In the genomic region with DNA sequence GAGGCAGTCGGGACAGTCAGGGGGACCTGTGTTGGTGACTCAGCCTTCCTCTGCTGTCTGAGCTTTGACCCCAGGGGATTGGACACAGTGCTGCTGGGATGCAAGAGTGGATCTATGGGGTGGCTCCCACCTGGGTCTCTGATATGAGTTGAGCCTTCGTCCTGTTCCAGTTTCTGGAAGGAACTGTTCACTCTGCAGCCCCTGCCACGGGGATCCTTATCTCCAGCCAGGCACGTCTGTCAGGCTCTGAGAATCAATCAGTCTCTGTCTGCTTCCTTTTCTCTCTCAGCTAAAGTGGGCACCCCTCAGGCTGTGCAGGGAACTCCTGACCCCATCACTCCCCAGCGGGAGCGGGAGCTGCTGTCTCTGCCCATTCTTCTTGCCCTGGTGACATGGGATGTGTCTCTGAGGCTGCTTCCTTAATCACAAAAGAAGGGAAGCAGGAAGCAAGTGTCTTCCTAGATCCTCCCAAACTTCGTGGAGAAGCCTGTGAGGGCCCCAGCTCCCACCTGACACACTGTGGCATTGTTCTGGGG, we compare ENCODE assay signal across 14 cellular contexts. TPM values are rescaled to one million over a fixed set of nuclear protein-coding genes. Genes with fewer than 3 reads are reported as not detected.
DNase-seq lines count a peak whose midpoint lies in the region; ATAC-seq, FAIRE-seq and TF ChIP-seq lines count a peak whose summit lies in the region.
"Had no signal": no experiment of that assay in that cellular context is flagged by ENCODE, and none has a peak within 500 bp of the region (broad histone marks: within the 10 kb centered on the region; RNA-seq: fewer than 3 reads in every experiment).

No MANE protein-coding gene starts in this region.

- H3K4me3 ChIP-seq in GM23338 (no peak overlapping the region), HepG2 (replicated peaks in 1 of 3; ENCODE audit: insufficient read depth in 1 of 3, low read depth in 2 of 3, low read length in 3 of 3) (no peak overlapping the region), skin epidermis (no peak overlapping the region)
- H3K4me3 ChIP-seq: BLaER1 treated with 17β-estradiol and CSF1 and Interleukin-3, amounts not matched to agents 10 nM and 100 nM had no signal

- H3K4me2 ChIP-seq in GM23338 = no peak overlapping the region
- H3K4me2 ChIP-seq in HepG2 (ENCODE audit: low read depth, low read length) = no peak overlapping the region
- H3K4me2 ChIP-seq: BLaER1 treated with 17β-estradiol and CSF1 and Interleukin-3, amounts not matched to agents 10 nM and 100 nM had no signal

- TF ChIP-seq CTCF in GM23338 (conservative IDR thresholded peaks at IDR 0.05; ENCODE audit: low read depth in 2 of 2) (no peak), chondrocyte (IDR thresholded peaks at IDR 0.05) (no peak), HepG2 (CRISPR knock-in tag; IDR thresholded peaks at IDR 0.05) (no peak), CD14-positive monocyte (IDR thresholded peaks at IDR 0.05) (no peak)

- CTCF ChIA-PET in HepG2 (lab: Yijun Ruan, JAX; ENCODE audit: low intra/inter-chr PET ratio, low total read pairs) = no interaction called here

- no peaks in the 10 kb centered on the region for H3F3A ChIP-seq in GM23338 (replicated peaks; ENCODE audit: low read depth)

- H3K79me2 ChIP-seq in GM23338 (replicated peaks; ENCODE audit: insufficient read depth) (no peaks in the 10 kb centered on the region), HepG2 (ENCODE audit: insufficient read depth, low read length) (no peaks in the 10 kb centered on the region)

- no peaks in the 10 kb centered on the region for H3K27me3 ChIP-seq in GM23338 (ENCODE audit: insufficient read depth)
- no peaks in the 10 kb centered on the region for H3K27me3 ChIP-seq in HepG2 (ENCODE audit: control insufficient read depth in 1 of 2, insufficient read depth in 2 of 2, low read length in 2 of 2)
- H3K27me3 ChIP-seq: BLaER1 treated with 17β-estradiol and CSF1 and Interleukin-3, amounts not matched to agents 10 nM and 100 nM had no signal

- in situ Hi-C loops in HepG2 (cut with HindIII; ENCODE audit: extremely low pct_ligation_motif_present, low pct_unique_long_range_greater_than_20kb) = no loop called here

- H3K4me1 Mint-ChIP-seq in GM23338 (peaks cover 36% of the 10 kb centered on the region), chondrocyte (ENCODE audit: low read depth) (peaks cover 46% of the 10 kb centered on the region), CD14-positive monocyte (no peaks in the 10 kb centered on the region)
- H3K4me1 Mint-ChIP-seq: stimulated activated naive B cell treated with anti-CD40 and anti-IgM and Interleukin-4, amounts not matched to agents 10 μg/mL and 1 μg/mL and 100 μg/mL, for 72 hours had no signal

- TF ChIP-seq EP300 in HepG2 (IDR thresholded peaks at IDR 0.05; ENCODE audit: low read depth in 2 of 2, low read length in 2 of 2) = no peak
- TF ChIP-seq EP300 in HepG2 (CRISPR knock-in tag; IDR thresholded peaks at IDR 0.05; ENCODE audit: borderline replicate concordance) = no peak

- 10% methylated on average over 7 of the region's 7 CpGs for WGBS in HepG2 (ENCODE audit: low lambda C conversion rate)

- H3K9me3 Mint-ChIP-seq in GM23338 (no peaks in the 10 kb centered on the region), chondrocyte (ENCODE audit: low read depth) (no peaks in the 10 kb centered on the region), CD14-positive monocyte (peaks cover 0 to 8% (median 4%) of the 10 kb centered on the region in 7 donors)

- ATAC-seq in GM23338 = peak; percentile 47
- peak; percentile 70; the same call in 2 of the 3 replicates for ATAC-seq in HepG2
- ATAC-seq in HG02678 (IDR thresholded peaks at IDR 0.05; ENCODE audit: unreplicated experiment) = no peak
- ATAC-seq in HG03521 (IDR thresholded peaks at IDR 0.05; ENCODE audit: unreplicated experiment) = no peak

- intact Hi-C loops in HepG2 (cut with micrococcal nuclease; ENCODE audit: unreplicated experiment) (no loop called here), CD14-positive monocyte (cut with micrococcal nuclease) (no loop called here)

- H3K9ac ChIP-seq in HepG2 (ENCODE audit: insufficient read depth, low read depth, low read length) = no peak overlapping the region
- H3K9ac ChIP-seq: BLaER1 treated with 17β-estradiol and CSF1 and Interleukin-3, amounts not matched to agents 10 nM and 100 nM had no signal

- no peak for TF ChIP-seq RAD21 in HepG2 (CRISPR knock-in tag; IDR thresholded peaks at IDR 0.05)

- H3K27ac Mint-ChIP-seq in GM23338 (0 out of 2 replicates have a peak overlapping the region, but pooled peaks have one; percentile 16), chondrocyte (ENCODE audit: unreplicated experiment) (peak overlapping the region; percentile 73), CD14-positive monocyte (no peak overlapping the region)
- H3K27ac Mint-ChIP-seq: stimulated activated naive B cell treated with anti-CD40 and anti-IgM and Interleukin-4, amounts not matched to agents 10 μg/mL and 1 μg/mL and 100 μg/mL, for 72 hours had no signal

- H2AFZ ChIP-seq in GM23338 (no peak overlapping the region), HepG2 (ENCODE audit: low read length) (no peak overlapping the region)

- H3K9me3 ChIP-seq in HepG2 (ENCODE audit: low read length) = no peaks in the 10 kb centered on the region
- H3K9me3 ChIP-seq: BLaER1 treated with 17β-estradiol and CSF1 and Interleukin-3, amounts not matched to agents 10 nM and 100 nM had no signal

- TF ChIP-seq POLR2A in HepG2 (IDR thresholded peaks at IDR 0.05; ENCODE audit: insufficient read depth in 1 of 2, low read depth in 2 of 2, low read length in 2 of 2) = no peak

- no peaks in the 10 kb centered on the region for H3K9me2 ChIP-seq in GM23338 (ENCODE audit: insufficient read depth)

- peaks cover 4% of the 10 kb centered on the region for H3K27me3 Mint-ChIP-seq in GM23338 (ENCODE audit: insufficient read depth, low read depth, poor library complexity)
- H3K27me3 Mint-ChIP-seq in chondrocyte (ENCODE audit: low read depth) = no peaks in the 10 kb centered on the region
- H3K27me3 Mint-ChIP-seq in CD14-positive monocyte (ENCODE audit: low read depth in 3 of 3) = peaks cover 0 to 2% (median 2%) of the 10 kb centered on the region in 3 donors
- H3K27me3 Mint-ChIP-seq: stimulated activated naive B cell treated with anti-CD40 and anti-IgM and Interleukin-4, amounts not matched to agents 10 μg/mL and 1 μg/mL and 100 μg/mL, for 72 hours had no signal

- H3K27ac ChIP-seq in GM23338 (ENCODE audit: low read depth) (no peak overlapping the region), HepG2 (ENCODE audit: extremely low read length, insufficient read depth, low read length) (no peak overlapping the region), skin epidermis (peak overlapping the region in 18 of 21 experiments; percentile 15 to 85 (median 62))
- H3K27ac ChIP-seq: BLaER1 treated with 17β-estradiol and CSF1 and Interleukin-3, amounts not matched to agents 10 nM and 100 nM had no signal

- H3K4me3 Mint-ChIP-seq in GM23338 (no peak overlapping the region), chondrocyte (ENCODE audit: unreplicated experiment) (no peak overlapping the region), CD14-positive monocyte (no peak overlapping the region)
- H3K4me3 Mint-ChIP-seq: stimulated activated naive B cell treated with anti-CD40 and anti-IgM and Interleukin-4, amounts not matched to agents 10 μg/mL and 1 μg/mL and 100 μg/mL, for 72 hours had no signal

- H3K36me3 ChIP-seq in GM23338 (ENCODE audit: insufficient read depth) (no peaks in the 10 kb centered on the region), HepG2 (replicated peaks in 1 of 2; ENCODE audit: control insufficient read depth in 1 of 2, insufficient read depth in 2 of 2, low read length in 2 of 2) (no peaks in the 10 kb centered on the region)
- H3K36me3 ChIP-seq: BLaER1 treated with 17β-estradiol and CSF1 and Interleukin-3, amounts not matched to agents 10 nM and 100 nM had no signal

- H3K4me1 ChIP-seq in GM23338 (ENCODE audit: insufficient read depth) = peaks cover 28% of the 10 kb centered on the region
- no peaks in the 10 kb centered on the region for H3K4me1 ChIP-seq in HepG2 (ENCODE audit: insufficient read depth, low read length)
- H3K4me1 ChIP-seq: BLaER1 treated with 17β-estradiol and CSF1 and Interleukin-3, amounts not matched to agents 10 nM and 100 nM had no signal

- H4K20me1 ChIP-seq in GM23338 (replicated peaks; ENCODE audit: insufficient read depth) (no peaks in the 10 kb centered on the region), HepG2 (ENCODE audit: insufficient read depth, low read length) (no peaks in the 10 kb centered on the region)
- H4K20me1 ChIP-seq: BLaER1 treated with 17β-estradiol and CSF1 and Interleukin-3, amounts not matched to agents 10 nM and 100 nM had no signal

- DNase-seq in GM23338 (ENCODE audit: low spot score) = no peak
- DNase-seq in chondrocyte (ENCODE audit: low spot score) = no peak
- DNase-seq in HepG2 (ENCODE audit: low spot score) = no peak
- no peak for DNase-seq in CD14-positive monocyte (ENCODE audit: low spot score)
- DNase-seq in Kasumi-1 (lab: John Stamatoyannopoulos, UW) = no peak
- DNase-seq: activated CD4-positive, CD25-positive, alpha-beta regulatory T cell treated with anti-CD3 and anti-CD28 coated beads, Interleukin-2, amount 50 U/mL, for 72 hours; SHP77 treated with DMSO at 0.1 percent for 48 hours; stimulated activated CD4-positive, alpha-beta T cell treated with anti-CD3 and anti-CD28 coated beads, Interleukin-15, amount 100 ng/mL, for 24 hours; stimulated activated naive B cell treated with anti-CD40 and anti-IgM and Interleukin-4, amounts not matched to agents 10 μg/mL and 1 μg/mL and 100 μg/mL, for 72 hours had no signal

- no TSS peak for BruUV-seq in HepG2 (replicated peaks; lab: Mats Ljungman, UMichigan)

- no peak for FAIRE-seq in HepG2 (lab: Jason Lieb, UNC)

- POLR2A ChIA-PET in HepG2 (lab: Yijun Ruan, JAX) = no interaction called here

- H3K36me3 Mint-ChIP-seq in GM23338 (ENCODE audit: low read depth) (no peaks in the 10 kb centered on the region), chondrocyte (ENCODE audit: low read depth) (no peaks in the 10 kb centered on the region), CD14-positive monocyte (no peaks in the 10 kb centered on the region)
- H3K36me3 Mint-ChIP-seq: stimulated activated naive B cell treated with anti-CD40 and anti-IgM and Interleukin-4, amounts not matched to agents 10 μg/mL and 1 μg/mL and 100 μg/mL, for 72 hours had no signal

RNA-seq across cellular contexts. Expression of a gene that starts 51.7 kb away (rescaled TPM):
- total RNA-seq in GM23338 (2014; rRNA removed; shearing (Covaris generic)) = 9.6 and 12.2 TPM in 2 replicates
- polyA plus RNA-seq in GM23338 (2016; fragmentation: Nextera tagmentation; extraction: Ambion mirVana) (2.8 and 2.9 TPM in 2 replicates), HepG2 (2011; rRNA removed) (not detected in 2 replicates), CD14-positive monocyte (not detected)
- total RNA-seq in chondrocyte (17.9 to 25.1 TPM (median 18.1 TPM) in 3 replicates), HepG2 (2016; rRNA removed; fragmentation: Illumina TruSeq; extraction: Trizol) (not detected in 2 replicates)
- total RNA-seq in HepG2 (2016; cell fraction: cytosol; rRNA removed; fragmentation: Illumina TruSeq; extraction: Trizol; ENCODE audit: low read depth) = not detected in 2 replicates
- 0.21 TPM in 1 of 2 replicates, not detected in the other for total RNA-seq in HepG2 (2016; cell fraction: insoluble cytoplasmic fraction; rRNA removed; fragmentation: Illumina TruSeq; extraction: Trizol)
- total RNA-seq in HepG2 (2016; cell fraction: membrane; rRNA removed; fragmentation: Illumina TruSeq; extraction: Trizol) = not detected in 2 replicates
- total RNA-seq in HepG2 (2016; cell fraction: nucleus; rRNA removed; fragmentation: Illumina TruSeq; extraction: Trizol) = not detected in 2 replicates
- not detected in 2 replicates for polyA plus RNA-seq in HepG2 (2011; cell fraction: cytosol; rRNA removed)
- not detected in 2 replicates for polyA plus RNA-seq in HepG2 (2011; cell fraction: nucleus; rRNA removed)
- not detected in 2 replicates for polyA plus RNA-seq in HepG2 (2012)
- polyA plus RNA-seq in HepG2 (2016; cell fraction: cytosol; fragmentation: Illumina TruSeq; extraction: Trizol; ENCODE audit: low read depth) = not detected in 2 replicates
- polyA plus RNA-seq in HepG2 (2016; cell fraction: insoluble cytoplasmic fraction; fragmentation: Illumina TruSeq; extraction: Trizol; ENCODE audit: low read depth) = not detected in 2 replicates
- polyA plus RNA-seq in HepG2 (2016; cell fraction: membrane; fragmentation: Illumina TruSeq; extraction: Trizol; ENCODE audit: low read depth) = not detected in 2 replicates
- polyA plus RNA-seq in HepG2 (2016; cell fraction: nucleus; fragmentation: Illumina TruSeq; extraction: Trizol; ENCODE audit: insufficient read depth, low read depth) = not detected in 2 replicates
- polyA minus RNA-seq in HepG2 (2011; rRNA and poly(A)+ RNA removed; ENCODE audit: low replicate concordance) = 1.3 TPM in 1 of 2 replicates, not detected in the other
- not detected in 2 replicates for polyA minus RNA-seq in HepG2 (2011; cell fraction: cytosol; rRNA and poly(A)+ RNA removed)
- polyA minus RNA-seq in HepG2 (2011; cell fraction: nucleus; rRNA and poly(A)+ RNA removed) = not detected in 2 replicates
- total RNA-seq: mononuclear cell had no signal

Comparison
In these comparisons a context has a peak if more than half of its experiments do, and no peak if none do; other contexts are left out.
1. ATAC-seq: peak in GM23338 (single experiment) and HepG2 (single experiment); none in HG02678 (single experiment) and HG03521 (single experiment).
2. H3K27ac ChIP-seq: peak in skin epidermis (18 of 21); none in GM23338 (single experiment) and HepG2 (single experiment).
3. H3K27ac Mint-ChIP-seq: peak in GM23338 (single experiment) and chondrocyte (single experiment); none in CD14-positive monocyte (0 of 7).